Comparison of ENCODE assay signal across 8 cellular contexts in genomic region chr16:637081-638018, GRCh38. TPM values are rescaled to one million over a fixed set of nuclear protein-coding genes. Genes with fewer than 3 reads are reported as not detected.
DNase-seq lines count a peak whose midpoint lies in the region; ATAC-seq and TF ChIP-seq lines count a peak whose summit lies in the region.

No MANE protein-coding gene starts in this region.

- peak overlapping the region; percentile 87 for H3K4me3 Mint-ChIP-seq in Calu3 (ENCODE audit: low read depth, unreplicated experiment)

- DNase-seq in Calu3: peak; percentile 87
- DNase-seq in HuH-7 (ENCODE audit: low spot score): peak; percentile 90
- DNase-seq in activated CD4-positive, CD25-positive, alpha-beta regulatory T cell treated with anti-CD3 and anti-CD28 coated beads, Interleukin-2, amount 50 U/mL, for 16 hours (ENCODE audit: low read depth, low spot score): peak; percentile 73
- peak; percentile 99 for DNase-seq in cerebellum (ENCODE audit: low spot score)
- DNase-seq in left colon: peak; percentile 88 to 93
- DNase-seq in stimulated activated CD4-positive, alpha-beta T cell treated with anti-CD3 and anti-CD28 coated beads, Interleukin-1b, Interleukin-23, amount 100 ng/mL, for 24 hours (ENCODE audit: low read depth in 4 of 4, low spot score in 1 of 4): peak; percentile 78 to 88 (median 86)

- intact Hi-C loops in Calu3 (cut with micrococcal nuclease; ENCODE audit: unreplicated experiment): loop anchor here (2.0 to 10.0 kb wide), 2 partner anchors 45 to 113 kb away; partner anchors contain the start of gene CAPN15
- intact Hi-C loops in left colon (cut with DNase I, micrococcal nuclease): no loop called here

- peaks cover 8% of the 10 kb centered on the region for H3K4me1 Mint-ChIP-seq in Calu3 (ENCODE audit: low read depth, unreplicated experiment)

- CTCF ChIA-PET in Calu3 (lab: Charles Lee): interaction anchor here (1.6 to 1.7 kb wide), 2 partner anchors 10 to 44 kb away, joined by 6 to 8 read pairs; no protein-coding TSS in a partner anchor

- peaks cover 69% of the 10 kb centered on the region for H3K36me3 Mint-ChIP-seq in Calu3 (ENCODE audit: insufficient read depth, unreplicated experiment)

- peak overlapping the region; percentile 91 for H3K27ac Mint-ChIP-seq in Calu3 (ENCODE audit: unreplicated experiment)

- H3K27me3 Mint-ChIP-seq in Calu3 (ENCODE audit: unreplicated experiment): no peaks in the 10 kb centered on the region

- ATAC-seq in left colon (peak; percentile 71), GM18520 (IDR thresholded peaks at IDR 0.05; ENCODE audit: unreplicated experiment) (no peak), GM19351 (IDR thresholded peaks at IDR 0.05; ENCODE audit: unreplicated experiment) (no peak)

- H3K9me3 Mint-ChIP-seq in Calu3 (ENCODE audit: low read depth, unreplicated experiment): no peaks in the 10 kb centered on the region

- BruUV-seq in Calu3 (replicated peaks; lab: Mats Ljungman, UMichigan): no TSS peak

- no peak for TF ChIP-seq CTCF in Calu3 (IDR thresholded peaks at IDR 0.05; ENCODE audit: unreplicated experiment)

RNA-seq across cellular contexts. Expression of gene METTL26, which starts 1.2 kb away (rescaled TPM):
- total RNA-seq in Calu3 (2022): 117 and 121 TPM in 2 replicates
- total RNA-seq in cerebellum: 23.8 TPM
- 10 to 100 TPM; 42.0 to 52.0 TPM for total RNA-seq in left colon

RNA-seq across cellular contexts. Expression of gene MCRIP2, which starts 4.3 kb away (rescaled TPM):
- total RNA-seq in Calu3 (2022) (56.3 and 60.7 TPM in 2 replicates), cerebellum (6.0 TPM), left colon (100 to 1,000 TPM in 1 of 2 donors, 10 to 100 TPM in 1; 98.5 to 161 TPM)

RNA-seq across cellular contexts. Expression of gene WFIKKN1, which starts 6.6 kb away (rescaled TPM):
- total RNA-seq in Calu3 (2022) (0.66 and 0.90 TPM in 2 replicates), cerebellum (0.54 TPM), left colon (1 to 10 TPM in 1 of 2 donors, under 1 TPM in 1; 0.64 to 3.6 TPM)

RNA-seq across cellular contexts. Expression of gene WDR90, which starts 11.8 kb away (rescaled TPM):
- total RNA-seq in Calu3 (2022): 142 and 162 TPM in 2 replicates
- 23.7 TPM for total RNA-seq in cerebellum
- 10 to 100 TPM; 28.3 to 57.6 TPM for total RNA-seq in left colon

RNA-seq across cellular contexts. Expression of gene RHOT2, which starts 30.6 kb away (rescaled TPM):
- total RNA-seq in Calu3 (2022) (154 and 163 TPM in 2 replicates), cerebellum (34.8 TPM), left colon (100 to 1,000 TPM; 118 to 158 TPM)
